Comparison of ENCODE assay signal across 30 cellular contexts in genomic region chr3:65202395-65202794, GRCh38.
"Had no signal": no experiment of that assay in that cellular context is flagged by ENCODE, and none has a peak within 500 bp of the region (broad histone marks: within the 10 kb centered on the region; RNA-seq: fewer than 3 reads in every experiment).

No MANE protein-coding gene starts in this region.

- H3K36me3 Mint-ChIP-seq: naive thymus-derived CD4-positive, alpha-beta T cell; natural killer cell; stimulated activated effector memory CD8-positive, alpha-beta T cell treated with anti-CD3 and anti-CD28 coated beads, Interleukin-12 subunit alpha, Interleukin-12 subunit beta, amount 100 ng/mL, for 72 hours; stimulated activated naive B cell treated with anti-CD40 and anti-IgM and Interleukin-4, amounts not matched to agents 10 μg/mL and 1 μg/mL and 100 μg/mL, for 72 hours; type B pancreatic cell had no signal

- H3K4me1 ChIP-seq: pancreas, psoas muscle, right lobe of liver, stomach, suprapubic skin, testis, tibial artery, transverse colon, upper lobe of right lung, uterus had no signal

- H3K27me3 Mint-ChIP-seq: progenitor cell of endocrine pancreas; stimulated activated naive B cell treated with anti-CD40 and anti-IgM and Interleukin-4, amounts not matched to agents 10 μg/mL and 1 μg/mL and 100 μg/mL, for 72 hours; stimulated activated naive CD8-positive, alpha-beta T cell treated with anti-CD3 and anti-CD28 coated beads, Interleukin-15, Interleukin-2, amounts not matched to agents 100 ng/mL and 50 ng/mL, for 24 hours had no signal

- H3K36me3 ChIP-seq: neutrophil, pancreas, right lobe of liver, sigmoid colon, stomach, suprapubic skin, tibial artery, transverse colon, upper lobe of right lung, uterus had no signal

- DNase-seq: naive thymus-derived CD4-positive, alpha-beta T cell; natural killer cell; nephron progenitor cell; nucleus accumbens; pancreas; psoas muscle; right cardiac atrium; right lobe of liver; sigmoid colon; small intestine; stimulated activated CD4-positive, alpha-beta T cell treated with anti-CD3 and anti-CD28 coated beads, Interleukin-15, amount 100 ng/mL, for 24 hours; stimulated activated CD4-positive, alpha-beta T cell treated with anti-CD3 and anti-CD28 coated beads, Interleukin-2, amount 100 ng/mL, for 24 hours; stimulated activated CD4-positive, alpha-beta T cell treated with anti-CD3 and anti-CD28 coated beads, Interleukin-2, amount 100 ng/mL, for 48 hours; stimulated activated CD4-positive, alpha-beta T cell treated with anti-CD3 and anti-CD28 coated beads, Interleukin-4, amount 100 ng/mL, for 24 hours; stimulated activated naive B cell treated with anti-CD40 and anti-IgM and Interleukin-4, amounts not matched to agents 10 μg/mL and 1 μg/mL and 100 μg/mL, for 72 hours; stimulated activated naive CD4-positive, alpha-beta T cell treated with Interleukin-2 at 50 U/mL for 16 hours; stomach; substantia nigra; testis; tibial artery; transverse colon; upper lobe of right lung; uterus had no signal

- H3K27ac Mint-ChIP-seq: naive thymus-derived CD4-positive, alpha-beta T cell; natural killer cell; nephron progenitor cell; progenitor cell of endocrine pancreas; stimulated activated effector memory CD8-positive, alpha-beta T cell treated with anti-CD3 and anti-CD28 coated beads, Interleukin-12 subunit alpha, Interleukin-12 subunit beta, amount 100 ng/mL, for 72 hours; stimulated activated naive B cell treated with anti-CD40 and anti-IgM and Interleukin-4, amounts not matched to agents 10 μg/mL and 1 μg/mL and 100 μg/mL, for 72 hours; stimulated activated naive CD8-positive, alpha-beta T cell treated with anti-CD3 and anti-CD28 coated beads, Interleukin-15, Interleukin-2, amounts not matched to agents 100 ng/mL and 50 ng/mL, for 24 hours; type B pancreatic cell had no signal

- H3K27ac ChIP-seq: neutrophil, pancreas, psoas muscle, right lobe of liver, sigmoid colon, stomach, suprapubic skin, testis, tibial artery, transverse colon, upper lobe of right lung had no signal

- H3K9me3 ChIP-seq: neutrophil, pancreas, psoas muscle, right lobe of liver, sigmoid colon, stomach, suprapubic skin, testis, tibial artery, transverse colon, upper lobe of right lung, uterus had no signal

- H3K27me3 ChIP-seq: neutrophil, pancreas, right lobe of liver, sigmoid colon, stomach, suprapubic skin, testis, tibial artery, transverse colon, upper lobe of right lung, uterus had no signal

- H3K4me3 Mint-ChIP-seq: naive thymus-derived CD4-positive, alpha-beta T cell; natural killer cell; nephron progenitor cell; neural crest cell; stimulated activated effector memory CD8-positive, alpha-beta T cell treated with anti-CD3 and anti-CD28 coated beads, Interleukin-12 subunit alpha, Interleukin-12 subunit beta, amount 100 ng/mL, for 72 hours; stimulated activated naive B cell treated with anti-CD40 and anti-IgM and Interleukin-4, amounts not matched to agents 10 μg/mL and 1 μg/mL and 100 μg/mL, for 72 hours; stimulated activated naive CD8-positive, alpha-beta T cell treated with anti-CD3 and anti-CD28 coated beads, Interleukin-15, Interleukin-2, amounts not matched to agents 100 ng/mL and 50 ng/mL, for 24 hours; type B pancreatic cell had no signal

- H3K4me3 ChIP-seq: pancreas, psoas muscle, right lobe of liver, sigmoid colon, stomach, suprapubic skin, testis, tibial artery, transverse colon, upper lobe of right lung, uterus had no signal

- H3K9me3 Mint-ChIP-seq: neural crest cell, type B pancreatic cell had no signal

- H3K4me1 Mint-ChIP-seq: naive thymus-derived CD4-positive, alpha-beta T cell; natural killer cell; stimulated activated effector memory CD8-positive, alpha-beta T cell treated with anti-CD3 and anti-CD28 coated beads, Interleukin-12 subunit alpha, Interleukin-12 subunit beta, amount 100 ng/mL, for 72 hours; stimulated activated naive B cell treated with anti-CD40 and anti-IgM and Interleukin-4, amounts not matched to agents 10 μg/mL and 1 μg/mL and 100 μg/mL, for 72 hours had no signal
